In the genomic region with DNA sequence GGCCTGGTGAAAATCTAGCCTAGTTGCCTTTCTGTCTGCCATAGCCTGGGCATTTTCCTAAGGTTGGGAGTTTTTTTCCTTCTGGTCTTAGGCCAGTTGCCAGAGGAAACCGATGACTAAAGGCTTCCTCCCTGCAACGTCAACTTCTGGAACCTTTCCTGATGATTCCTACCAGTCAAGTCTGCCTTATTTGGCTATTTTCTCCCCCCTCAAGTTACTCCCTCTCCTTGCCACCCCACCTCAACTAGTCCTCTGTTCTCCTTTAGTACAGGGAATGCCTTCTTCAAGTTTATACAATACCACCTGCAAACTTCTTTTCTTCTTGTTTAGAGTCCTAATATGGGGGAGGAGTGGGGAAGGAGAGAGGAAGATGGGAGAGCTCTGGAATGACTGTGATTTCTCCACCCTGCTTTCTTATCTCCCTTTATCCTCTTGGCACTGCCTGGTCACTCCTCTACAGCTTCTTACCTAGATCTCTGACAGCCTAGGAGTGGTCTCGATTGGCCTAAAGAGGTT, we compare ENCODE assay signal across 9 cellular contexts. TPM values are rescaled to one million over a fixed set of nuclear protein-coding genes. Genes with fewer than 3 reads are reported as not detected.
DNase-seq lines count a peak whose midpoint lies in the region.
"Had no signal": no experiment of that assay in that cellular context is flagged by ENCODE, and none has a peak within 500 bp of the region (broad histone marks: within the 10 kb centered on the region; RNA-seq: fewer than 3 reads in every experiment).

No MANE protein-coding gene starts in this region.

- peak; percentile 35 for DNase-seq in DMS 273 (lab: John Stamatoyannopoulos, UW; ENCODE audit: unreplicated experiment)
- DNase-seq in DMS 273 treated with DMSO at 0.1 percent for 48 hours (lab: John Stamatoyannopoulos, UW), result no peak
- DNase-seq in iris pigment epithelial cell (ENCODE audit: low read depth), result peak; percentile 79
- DNase-seq in NCI-H524 treated with DMSO at 0.1 percent for 48 hours (lab: John Stamatoyannopoulos, UW), result no peak
- no peak for DNase-seq in COLO668 (lab: John Stamatoyannopoulos, UW; ENCODE audit: unreplicated experiment)
- no peak for DNase-seq in NCI-H1436 treated with DMSO at 0.1 percent for 48 hours (lab: John Stamatoyannopoulos, UW)

- H3K27ac ChIP-seq in angular gyrus (ENCODE audit: low read depth, low read length) (peak overlapping the region; percentile 40), temporal lobe (ENCODE audit: low read depth, low read length) (peak overlapping the region; percentile 65)
- H3K27ac ChIP-seq: 22Rv1 had no signal

RNA-seq across cellular contexts. Expression of a gene that starts 10.6 kb away (rescaled TPM):
- 21.6 TPM for total RNA-seq in temporal lobe

Comparison
In these comparisons a context has a peak if more than half of its experiments do, and no peak if none do; other contexts are left out.
1. DNase-seq: peak in DMS 273 (single experiment) and iris pigment epithelial cell (single experiment); none in DMS 273 treated with DMSO at 0.1 percent for 48 hours (single experiment), NCI-H524 treated with DMSO at 0.1 percent for 48 hours (single experiment), COLO668 (single experiment) and NCI-H1436 treated with DMSO at 0.1 percent for 48 hours (single experiment).